ENCODE assay signal across 26 cellular contexts in the genomic region with DNA sequence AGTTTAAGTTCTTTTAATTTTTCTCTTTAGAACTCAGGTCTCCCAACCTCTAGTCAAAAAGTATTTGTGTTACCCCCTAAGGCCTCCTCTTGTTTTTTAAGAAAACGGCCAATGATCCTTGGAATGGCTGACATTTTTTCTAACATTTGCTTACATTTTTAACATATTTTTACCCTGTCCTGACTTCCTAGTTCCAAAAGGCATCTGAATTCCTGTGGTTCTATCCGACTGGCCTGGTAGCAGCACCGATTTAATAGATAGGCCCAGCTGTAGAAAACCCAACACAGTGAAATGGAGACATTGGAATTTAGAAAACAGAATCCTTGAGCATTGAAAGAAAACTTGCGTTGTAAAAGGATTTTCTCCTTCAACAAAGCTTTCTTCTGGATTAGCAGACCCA.
A peak's percentile ranks its signal among the peaks of the same experiment; 100 is the strongest.
DNase-seq lines count a peak whose midpoint lies in the region; ATAC-seq and TF ChIP-seq lines count a peak whose summit lies in the region.
"Had no signal": no experiment of that assay in that cellular context is flagged by ENCODE, and none has a peak within 500 bp of the region (broad histone marks: within the 10 kb centered on the region; RNA-seq: fewer than 3 reads in every experiment).

No MANE protein-coding gene starts in this region.

- intact Hi-C loops in activated CD4-positive, alpha-beta memory T cell treated with anti-CD3 and anti-CD28 coated beads for 36 hours (cut with micrococcal nuclease): no loop called here
- intact Hi-C loops in right lobe of liver (cut with DNase I): no loop called here

- H3K4me1 ChIP-seq in SJCRH30 (peaks cover 16% of the 10 kb centered on the region), neural progenitor cell (no peaks in the 10 kb centered on the region), right lobe of liver (no peaks in the 10 kb centered on the region)
- H3K4me1 ChIP-seq: adrenal gland, HAP-1 had no signal

- H3K27me3 ChIP-seq in SJCRH30: no peaks in the 10 kb centered on the region
- peaks cover 52% of the 10 kb centered on the region for H3K27me3 ChIP-seq in neural progenitor cell
- H3K27me3 ChIP-seq in right lobe of liver: no peaks in the 10 kb centered on the region
- H3K27me3 ChIP-seq: adrenal gland, thyroid gland had no signal

- no peak for TF ChIP-seq CTCF in neural progenitor cell (IDR thresholded peaks at IDR 0.05)
- TF ChIP-seq CTCF in right lobe of liver (IDR thresholded peaks at IDR 0.05): no peak

- no peaks in the 10 kb centered on the region for H3K36me3 Mint-ChIP-seq in neural progenitor cell
- no peaks in the 10 kb centered on the region for H3K36me3 Mint-ChIP-seq in activated CD4-positive, alpha-beta memory T cell treated with anti-CD3 and anti-CD28 coated beads for 36 hours
- H3K36me3 Mint-ChIP-seq: memory B cell; stimulated activated memory B cell treated with anti-CD40 and anti-IgM and Interleukin-4, amounts not matched to agents 10 μg/mL and 1 μg/mL and 100 μg/mL, for 72 hours had no signal

- no peak overlapping the region for H3K27ac Mint-ChIP-seq in neural progenitor cell
- H3K27ac Mint-ChIP-seq in activated CD4-positive, alpha-beta memory T cell treated with anti-CD3 and anti-CD28 coated beads for 36 hours: no peak overlapping the region
- H3K27ac Mint-ChIP-seq: B cell; memory B cell; stimulated activated memory B cell treated with anti-CD40 and anti-IgM and Interleukin-4, amounts not matched to agents 10 μg/mL and 1 μg/mL and 100 μg/mL, for 72 hours had no signal

- H3K9me3 ChIP-seq in SJCRH30 (replicated peaks) (no peaks in the 10 kb centered on the region), neural progenitor cell (ENCODE audit: low read depth) (no peaks in the 10 kb centered on the region), right lobe of liver (no peaks in the 10 kb centered on the region)
- H3K9me3 ChIP-seq: adrenal gland, HAP-1, thyroid gland had no signal

- H3K27me3 Mint-ChIP-seq in neural progenitor cell (ENCODE audit: insufficient read depth, low read depth): peaks cover 11% of the 10 kb centered on the region
- H3K27me3 Mint-ChIP-seq in activated CD4-positive, alpha-beta memory T cell treated with anti-CD3 and anti-CD28 coated beads for 36 hours: no peaks in the 10 kb centered on the region
- H3K27me3 Mint-ChIP-seq: memory B cell; stimulated activated memory B cell treated with anti-CD40 and anti-IgM and Interleukin-4, amounts not matched to agents 10 μg/mL and 1 μg/mL and 100 μg/mL, for 72 hours had no signal

- CTCF ChIA-PET in activated CD4-positive, alpha-beta memory T cell treated with anti-CD3 and anti-CD28 coated beads for 36 hours (lab: Charles Lee): interaction anchor here (1.6 kb wide), 1 partner anchor 457 kb away, joined by 6 read pairs; no protein-coding TSS in a partner anchor

- H3K27ac ChIP-seq in SJCRH30 (peak overlapping the region; percentile 51), neural progenitor cell (peak overlapping the region; percentile 52), right lobe of liver (no peak overlapping the region)
- H3K27ac ChIP-seq: adrenal gland, epithelial cell of prostate, thyroid gland had no signal

- H3K4me3 Mint-ChIP-seq in neural progenitor cell: no peak overlapping the region
- no peak overlapping the region for H3K4me3 Mint-ChIP-seq in activated CD4-positive, alpha-beta memory T cell treated with anti-CD3 and anti-CD28 coated beads for 36 hours
- H3K4me3 Mint-ChIP-seq: B cell; memory B cell; neural crest cell; stimulated activated memory B cell treated with anti-CD40 and anti-IgM and Interleukin-4, amounts not matched to agents 10 μg/mL and 1 μg/mL and 100 μg/mL, for 72 hours had no signal

- ATAC-seq in right lobe of liver: no peak
- no peak for ATAC-seq in HG02571 (IDR thresholded peaks at IDR 0.05; ENCODE audit: unreplicated experiment)
- ATAC-seq: stimulated activated memory B cell treated with anti-CD40 and anti-IgM and Interleukin-4, amounts not matched to agents 10 μg/mL and 1 μg/mL and 100 μg/mL, for 72 hours had no signal

- POLR2A ChIA-PET in activated CD4-positive, alpha-beta memory T cell treated with anti-CD3 and anti-CD28 coated beads for 36 hours (lab: Charles Lee): no interaction called here

- TF ChIP-seq POLR2A in right lobe of liver (IDR thresholded peaks at IDR 0.05): no peak

- H3K9me3 Mint-ChIP-seq in neural progenitor cell: no peaks in the 10 kb centered on the region
- H3K9me3 Mint-ChIP-seq in activated CD4-positive, alpha-beta memory T cell treated with anti-CD3 and anti-CD28 coated beads for 36 hours: no peaks in the 10 kb centered on the region
- H3K9me3 Mint-ChIP-seq: memory B cell, neural crest cell had no signal

- H3K4me3 ChIP-seq in SJCRH30 (no peak overlapping the region), neural progenitor cell (no peak overlapping the region), right lobe of liver (no peak overlapping the region)
- H3K4me3 ChIP-seq: adrenal gland, HAP-1, thyroid gland had no signal

- 40% methylated on average over 4 of the region's 4 CpGs for WGBS in right lobe of liver (ENCODE audit: insufficient coverage, low coverage, low lambda C conversion rate, missing lambda C conversion rate)

- no peak overlapping the region for H3K9ac ChIP-seq in neural progenitor cell

- no peak overlapping the region for H2AFZ ChIP-seq in neural progenitor cell (replicated peaks)

- H3K4me1 Mint-ChIP-seq in neural progenitor cell: peaks cover 13% of the 10 kb centered on the region
- no peaks in the 10 kb centered on the region for H3K4me1 Mint-ChIP-seq in activated CD4-positive, alpha-beta memory T cell treated with anti-CD3 and anti-CD28 coated beads for 36 hours (ENCODE audit: low read depth)
- H3K4me1 Mint-ChIP-seq: B cell; memory B cell; neural crest cell; stimulated activated memory B cell treated with anti-CD40 and anti-IgM and Interleukin-4, amounts not matched to agents 10 μg/mL and 1 μg/mL and 100 μg/mL, for 72 hours had no signal

- peaks cover 27% of the 10 kb centered on the region for H3F3A ChIP-seq in neural progenitor cell (ENCODE audit: low read depth)

- H4K20me1 ChIP-seq in neural progenitor cell (ENCODE audit: low read depth): no peaks in the 10 kb centered on the region

- no peak overlapping the region for H3K4me2 ChIP-seq in neural progenitor cell

- DNase-seq in ELF-1 (ENCODE audit: low read depth, low spot score) (peak; percentile 8), SJCRH30 (peak; percentile 30 to 39), fibroblast of gingiva (ENCODE audit: low read depth) (peak; percentile 7), neural progenitor cell (ENCODE audit: low spot score) (peak; percentile 32), right lobe of liver (no peak), NCI-H1417 (lab: John Stamatoyannopoulos, UW) (no peak)
- DNase-seq in activated CD4-positive, alpha-beta memory T cell treated with anti-CD3 and anti-CD28 coated beads for 36 hours: no peak
- DNase-seq: activated CD4-positive, CD25-positive, alpha-beta regulatory T cell; activated effector memory CD4-positive, alpha-beta T cell treated with Interleukin-2 at 50 U/mL for 16 hours; adrenal gland; Calu3; GDM1; head of caudate nucleus; kidney; MM.1S; NCI-H1930; NCI-H524 treated with DMSO at 0.1 percent for 48 hours; SIG-M5; thyroid gland had no signal

- H3K79me2 ChIP-seq in neural progenitor cell (ENCODE audit: low read depth): no peaks in the 10 kb centered on the region

- H3K36me3 ChIP-seq in SJCRH30: no peaks in the 10 kb centered on the region
- H3K36me3 ChIP-seq in neural progenitor cell: no peaks in the 10 kb centered on the region
- no peaks in the 10 kb centered on the region for H3K36me3 ChIP-seq in right lobe of liver
- H3K36me3 ChIP-seq: adrenal gland, HAP-1, thyroid gland had no signal

Comparison
In these comparisons a context has a peak if more than half of its experiments do, and no peak if none do; other contexts are left out.
1. DNase-seq: peak in ELF-1 (single experiment), SJCRH30 (2 of 2), fibroblast of gingiva (single experiment) and neural progenitor cell (single experiment); none in activated CD4-positive, alpha-beta memory T cell treated with anti-CD3 and anti-CD28 coated beads for 36 hours (single experiment), right lobe of liver (0 of 3) and NCI-H1417 (0 of 3).
2. H3K27ac ChIP-seq: peak in SJCRH30 (single experiment) and neural progenitor cell (single experiment); none in right lobe of liver (0 of 3).